In genomic region chr10:112446055-112446854, GRCh38 we compare ENCODE assay signal across 8 cellular contexts. TPM values are rescaled to one million over a fixed set of nuclear protein-coding genes. Genes with fewer than 3 reads are reported as not detected.
DNase-seq lines count a peak whose midpoint lies in the region; ATAC-seq and TF ChIP-seq lines count a peak whose summit lies in the region.

No MANE protein-coding gene starts in this region.

- no peaks in the 10 kb centered on the region for H3K36me3 ChIP-seq in neural cell (ENCODE audit: insufficient read depth, low read length)

- no peak for TF ChIP-seq CTCF in neural cell (IDR thresholded peaks at IDR 0.05; ENCODE audit: poor library complexity, severe bottlenecking)

- no peaks in the 10 kb centered on the region for H3K27me3 Mint-ChIP-seq in T-helper 17 cell

- no peak for TF ChIP-seq EP300 in neural cell (conservative IDR thresholded peaks at IDR 0.05; ENCODE audit: poor library complexity, severe bottlenecking)

- H3K9me2 ChIP-seq in neural cell (ENCODE audit: insufficient read depth, low read length): no peaks in the 10 kb centered on the region

- H3K27ac ChIP-seq in neural cell (ENCODE audit: low read length): peak overlapping the region; percentile 90

- ATAC-seq in HG03097 (IDR thresholded peaks at IDR 0.05; ENCODE audit: low FRiP score, unreplicated experiment) (peak; percentile 27), T-helper 17 cell (no peak), GM18502 (IDR thresholded peaks at IDR 0.05; ENCODE audit: poor library complexity, unreplicated experiment) (no peak)

- peak overlapping the region; percentile 96 for H3K4me3 Mint-ChIP-seq in T-helper 17 cell

- no peaks in the 10 kb centered on the region for H3F3A ChIP-seq in neural cell (ENCODE audit: insufficient read depth, low read length, poor library complexity, severe bottlenecking)

- H3K36me3 Mint-ChIP-seq in T-helper 17 cell (ENCODE audit: low read depth): peaks cover 6% of the 10 kb centered on the region

- peak overlapping the region; percentile 87 for H3K4me3 ChIP-seq in neural cell (ENCODE audit: low read length)

- DNase-seq in EH (ENCODE audit: low read depth) (peak; percentile 30), T-helper 17 cell (no peak), erythroblast (lab: John Stamatoyannopoulos, UW) (peak; percentile 51 to 52), NCI-H128 (lab: John Stamatoyannopoulos, UW; ENCODE audit: unreplicated experiment) (no peak), iPS-NIHi11 (ENCODE audit: low spot score) (no peak)

- H3K4me2 ChIP-seq in neural cell (ENCODE audit: low read length): peak overlapping the region; percentile 88

- H3K9me3 ChIP-seq in T-helper 17 cell (ENCODE audit: control insufficient read depth, low read length, poor library complexity, severe bottlenecking) (no peaks in the 10 kb centered on the region), neural cell (ENCODE audit: low read length) (no peaks in the 10 kb centered on the region)

- no peak for TF ChIP-seq POLR2A in erythroblast (IDR thresholded peaks at IDR 0.05; ENCODE audit: low read length)

- H3K9ac ChIP-seq in neural cell (ENCODE audit: low read length): peak overlapping the region; percentile 82

- H4K20me1 ChIP-seq in neural cell (ENCODE audit: insufficient read depth): no peaks in the 10 kb centered on the region

- H3K27ac Mint-ChIP-seq in T-helper 17 cell: peak overlapping the region; percentile 95

- no peaks in the 10 kb centered on the region for H3K27me3 ChIP-seq in neural cell (ENCODE audit: insufficient read depth, low read depth, low read length)

- H2AFZ ChIP-seq in neural cell (ENCODE audit: low read depth, low read length): peak overlapping the region; percentile 91

- H3K79me2 ChIP-seq in neural cell (replicated peaks; ENCODE audit: insufficient read depth, low read length): peaks cover 40% of the 10 kb centered on the region

- H3K4me1 Mint-ChIP-seq in T-helper 17 cell: peaks cover 35% of the 10 kb centered on the region

- peak; percentile 35 for TF ChIP-seq RAD21 in neural cell (conservative IDR thresholded peaks at IDR 0.05)

TF ChIP-seq in neural cell, 6 proteins besides CTCF, POLR2A, EP300 and RAD21:
- TF ChIP-seq TAF1 (IDR thresholded peaks at IDR 0.05; ENCODE audit: low read depth): no peak
- TF ChIP-seq REST (IDR thresholded peaks at IDR 0.05; ENCODE audit: borderline replicate concordance): peak; percentile 49
- no peak for TF ChIP-seq EZH2 (IDR thresholded peaks at IDR 0.05; ENCODE audit: borderline replicate concordance, insufficient read depth, low read length, poor library complexity, severe bottlenecking)
- no peak for TF ChIP-seq MXI1 (conservative IDR thresholded peaks at IDR 0.05; ENCODE audit: poor library complexity, severe bottlenecking)
TF ChIP-seq in neural cell: peak in this region for 1.

RNA-seq across cellular contexts. Expression of gene ZDHHC6, which starts 0.5 kb away (rescaled TPM):
- total RNA-seq in T-helper 17 cell: 10 to 100 TPM; 32.4 to 36.2 TPM
- polyA plus RNA-seq in neural cell: 44.0 and 50.5 TPM in 2 replicates
- polyA minus RNA-seq in neural cell: 28.5 and 31.7 TPM in 2 replicates

RNA-seq across cellular contexts. Expression of gene VTI1A, which starts 0.8 kb away (rescaled TPM):
- total RNA-seq in T-helper 17 cell: 10 to 100 TPM; 58.8 to 65.0 TPM
- 25.9 and 28.7 TPM in 2 replicates for polyA plus RNA-seq in neural cell
- 93.7 and 114 TPM in 2 replicates for polyA minus RNA-seq in neural cell

Comparison
In these comparisons a context has a peak if more than half of its experiments do, and no peak if none do; other contexts are left out.
1. DNase-seq: peak in EH (single experiment) and erythroblast (2 of 2); none in T-helper 17 cell (0 of 3), NCI-H128 (single experiment) and iPS-NIHi11 (single experiment).